In the genomic region with DNA sequence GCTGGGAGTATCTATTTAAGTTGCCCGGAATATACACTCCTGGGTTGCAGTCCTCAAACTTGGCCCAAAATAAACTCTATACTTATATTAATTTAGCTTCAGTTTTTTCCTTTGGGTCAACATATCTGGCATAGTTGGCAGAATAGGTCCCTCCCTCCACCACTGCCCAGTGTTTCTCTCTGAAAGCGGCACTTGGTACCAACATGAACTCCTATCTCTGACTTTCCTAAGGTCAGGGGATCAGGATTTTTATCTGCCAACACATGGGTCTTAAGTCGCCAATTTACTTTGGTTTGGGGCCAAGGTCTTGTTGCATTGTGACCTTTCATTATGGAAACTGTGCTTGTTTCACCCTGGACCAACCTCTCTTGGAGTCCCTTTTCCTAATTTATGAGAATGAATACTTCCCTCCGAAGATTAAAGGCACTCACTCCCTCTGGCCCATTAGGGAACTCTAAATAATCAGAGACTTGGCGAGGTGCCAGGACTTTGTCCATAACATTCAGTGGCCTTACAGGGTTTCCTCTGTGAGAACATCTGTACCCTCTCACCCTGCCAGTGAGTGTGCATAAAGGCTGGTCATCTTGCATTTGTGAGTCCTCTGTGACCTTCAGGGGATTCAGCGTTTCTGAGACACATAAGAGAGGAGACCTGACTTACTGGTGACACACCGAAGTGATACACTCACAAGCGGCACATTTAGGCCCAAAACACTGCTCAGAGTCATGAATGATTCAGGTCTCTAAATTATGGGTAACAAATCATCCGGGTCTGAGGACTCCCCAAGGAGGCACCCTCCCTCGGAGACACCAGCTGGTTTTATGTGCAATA, we compare ENCODE assay signal across 8 cellular contexts. TPM values are rescaled to one million over a fixed set of nuclear protein-coding genes. Genes with fewer than 3 reads are reported as not detected.
DNase-seq lines count a peak whose midpoint lies in the region; ATAC-seq and TF ChIP-seq lines count a peak whose summit lies in the region.
"Had no signal": no experiment of that assay in that cellular context is flagged by ENCODE, and none has a peak within 500 bp of the region (broad histone marks: within the 10 kb centered on the region; RNA-seq: fewer than 3 reads in every experiment).

No MANE protein-coding gene starts in this region.

- no peaks in the 10 kb centered on the region for H3K9me3 Mint-ChIP-seq in glutamatergic neuron (ENCODE audit: unreplicated experiment)
- no peaks in the 10 kb centered on the region for H3K9me3 Mint-ChIP-seq in stimulated activated effector memory CD8-positive, alpha-beta T cell treated with anti-CD3 and anti-CD28 coated beads, Interleukin-12 subunit alpha, Interleukin-12 subunit beta, amount 100 ng/mL, for 72 hours
- H3K9me3 Mint-ChIP-seq in CD8-positive, alpha-beta memory T cell, result no peaks in the 10 kb centered on the region

- no peak overlapping the region for H3K4me3 ChIP-seq in Panc1 (ENCODE audit: low read depth in 2 of 2, low read length in 2 of 2)
- no peak overlapping the region for H3K4me3 ChIP-seq in CD8-positive, alpha-beta memory T cell (ENCODE audit: low read length)
- H3K4me3 ChIP-seq: skin epidermis had no signal

- in situ Hi-C loops in Panc1 (cut with HindIII; ENCODE audit: low pct_unique_long_range_greater_than_20kb, low sequenced_read_pairs), result no loop called here

- peaks cover 9% of the 10 kb centered on the region for H3K4me1 ChIP-seq in Panc1 (ENCODE audit: control insufficient read depth, insufficient read depth, low read length)
- peaks cover 7% of the 10 kb centered on the region for H3K4me1 ChIP-seq in CD8-positive, alpha-beta memory T cell (ENCODE audit: insufficient read depth, low read length)

- peaks cover 12% of the 10 kb centered on the region for H3K4me1 Mint-ChIP-seq in glutamatergic neuron (ENCODE audit: low read depth, unreplicated experiment)
- H3K4me1 Mint-ChIP-seq in stimulated activated effector memory CD8-positive, alpha-beta T cell treated with anti-CD3 and anti-CD28 coated beads, Interleukin-12 subunit alpha, Interleukin-12 subunit beta, amount 100 ng/mL, for 72 hours, result peaks cover 18% of the 10 kb centered on the region
- peaks cover 7 to 17% (median 12%) of the 10 kb centered on the region in 3 donors for H3K4me1 Mint-ChIP-seq in CD8-positive, alpha-beta memory T cell

- no peak overlapping the region for H3K4me3 Mint-ChIP-seq in glutamatergic neuron (ENCODE audit: unreplicated experiment)
- no peak overlapping the region for H3K4me3 Mint-ChIP-seq in stimulated activated effector memory CD8-positive, alpha-beta T cell treated with anti-CD3 and anti-CD28 coated beads, Interleukin-12 subunit alpha, Interleukin-12 subunit beta, amount 100 ng/mL, for 72 hours
- no peak overlapping the region for H3K4me3 Mint-ChIP-seq in CD8-positive, alpha-beta memory T cell

- peaks cover 3% of the 10 kb centered on the region for H3K27me3 Mint-ChIP-seq in glutamatergic neuron (ENCODE audit: unreplicated experiment)
- H3K27me3 Mint-ChIP-seq in CD8-positive, alpha-beta memory T cell, result peaks cover 0 to 1% of the 10 kb centered on the region in 2 donors

- no peak for ATAC-seq in Panc1
- peak; percentile 17 for ATAC-seq in stimulated activated effector memory CD8-positive, alpha-beta T cell treated with anti-CD3 and anti-CD28 coated beads, Interleukin-12 subunit alpha, Interleukin-12 subunit beta, amount 100 ng/mL, for 72 hours
- no peak for ATAC-seq in GM21423 (IDR thresholded peaks at IDR 0.05; ENCODE audit: unreplicated experiment)

- TF ChIP-seq CTCF in Panc1 (IDR thresholded peaks at IDR 0.05) (no peak), glutamatergic neuron (IDR thresholded peaks at IDR 0.05; ENCODE audit: partially characterized antibody, unreplicated experiment) (no peak)

- no peak overlapping the region for H3K27ac ChIP-seq in Panc1 (ENCODE audit: low read length)
- no peak overlapping the region for H3K27ac ChIP-seq in CD8-positive, alpha-beta memory T cell (ENCODE audit: low read depth, low read length)

- intact Hi-C loops in Panc1 (cut with micrococcal nuclease; ENCODE audit: unreplicated experiment), result no loop called here

- H3K9me3 ChIP-seq in Panc1 (ENCODE audit: control insufficient read depth, insufficient read depth, low read depth, low read length), result no peaks in the 10 kb centered on the region
- H3K9me3 ChIP-seq in CD8-positive, alpha-beta memory T cell (ENCODE audit: low read length), result no peaks in the 10 kb centered on the region

- no peaks in the 10 kb centered on the region for H3K27me3 ChIP-seq in Panc1 (ENCODE audit: control insufficient read depth, insufficient read depth, low read length)
- no peaks in the 10 kb centered on the region for H3K27me3 ChIP-seq in CD8-positive, alpha-beta memory T cell (ENCODE audit: insufficient read depth, low read length, poor library complexity, severe bottlenecking)

- BruUV-seq in Panc1 (replicated peaks; lab: Mats Ljungman, UMichigan), result TSS peak; percentile 21

- peak overlapping the region; percentile 59 for H3K27ac Mint-ChIP-seq in glutamatergic neuron (ENCODE audit: unreplicated experiment)
- no peak overlapping the region for H3K27ac Mint-ChIP-seq in stimulated activated effector memory CD8-positive, alpha-beta T cell treated with anti-CD3 and anti-CD28 coated beads, Interleukin-12 subunit alpha, Interleukin-12 subunit beta, amount 100 ng/mL, for 72 hours
- peak overlapping the region in 1 of 8 donors; percentile 44 for H3K27ac Mint-ChIP-seq in CD8-positive, alpha-beta memory T cell

- POLR2A ChIA-PET in HEK293T (lab: Yijun Ruan, JAX), result no interaction called here
- POLR2A ChIA-PET in Panc1 (lab: Charles Lee), result no interaction called here
- POLR2A ChIA-PET in CD8-positive, alpha-beta memory T cell (lab: Charles Lee), result no interaction called here

- CTCF ChIA-PET in HEK293T (lab: Yijun Ruan, JAX), result interaction anchor here (0.7 kb wide), 1 partner anchor 171 kb away, joined by 3 read pairs; no protein-coding TSS in a partner anchor
- CTCF ChIA-PET in Panc1 (lab: Charles Lee), result no interaction called here
- CTCF ChIA-PET in CD8-positive, alpha-beta memory T cell (lab: Charles Lee), result interaction anchor here (0.9 to 1.1 kb wide), 2 partner anchors 8 to 91 kb away, joined by 3 read pairs; no protein-coding TSS in a partner anchor

- H3K36me3 ChIP-seq in Panc1 (ENCODE audit: control insufficient read depth, insufficient read depth, low read length), result no peaks in the 10 kb centered on the region
- H3K36me3 ChIP-seq in CD8-positive, alpha-beta memory T cell (ENCODE audit: insufficient read depth, low read length), result no peaks in the 10 kb centered on the region

- no peaks in the 10 kb centered on the region for H3K36me3 Mint-ChIP-seq in glutamatergic neuron (ENCODE audit: unreplicated experiment)
- no peaks in the 10 kb centered on the region for H3K36me3 Mint-ChIP-seq in stimulated activated effector memory CD8-positive, alpha-beta T cell treated with anti-CD3 and anti-CD28 coated beads, Interleukin-12 subunit alpha, Interleukin-12 subunit beta, amount 100 ng/mL, for 72 hours
- H3K36me3 Mint-ChIP-seq in CD8-positive, alpha-beta memory T cell, result peaks cover 0 to 2% (median 0%) of the 10 kb centered on the region in 3 donors

- DNase-seq in HEK293T (ENCODE audit: extremely low spot score) (peak; percentile 33), Panc1 (ENCODE audit: low read depth, low spot score) (no peak), glutamatergic neuron (peak; percentile 30), HPDE6-E6E7 (ENCODE audit: extremely low spot score) (no peak)
- no peak for DNase-seq in stimulated activated effector memory CD8-positive, alpha-beta T cell treated with anti-CD3 and anti-CD28 coated beads, Interleukin-12 subunit alpha, Interleukin-12 subunit beta, amount 100 ng/mL, for 72 hours (ENCODE audit: low spot score in 2 of 2)
- DNase-seq in CD8-positive, alpha-beta memory T cell, result no peak

TF ChIP-seq in HEK293T, 16 proteins besides CTCF, POLR2A, EP300 and RAD21:
- no peak for TF ChIP-seq ZNF384 (IDR thresholded peaks at IDR 0.05)
- no peak for TF ChIP-seq NFRKB (IDR thresholded peaks at IDR 0.05)
- no peak for TF ChIP-seq TARDBP (IDR thresholded peaks at IDR 0.05)
- TF ChIP-seq ELF4 (IDR thresholded peaks at IDR 0.05), result no peak
TF ChIP-seq in HEK293T: peak in this region for 0.

RNA-seq across cellular contexts. Expression of a gene that starts 19.7 kb away (rescaled TPM):
- 183 TPM for total RNA-seq in Panc1 (2021; ENCODE audit: unreplicated experiment)
- 160 TPM for polyA plus RNA-seq in Panc1 (2012; ENCODE audit: insufficient read length)
- total RNA-seq in glutamatergic neuron (ENCODE audit: unreplicated experiment), result 90.7 TPM
- total RNA-seq in CD8-positive, alpha-beta memory T cell, result under 1 TPM; 0.29 to 0.31 TPM
- not detected for polyA plus RNA-seq in CD8-positive, alpha-beta memory T cell

RNA-seq across cellular contexts. Expression of a gene that starts 46.0 kb away (rescaled TPM):
- 36.8 TPM for total RNA-seq in Panc1 (2021; ENCODE audit: unreplicated experiment)
- 20.4 TPM for polyA plus RNA-seq in Panc1 (2012; ENCODE audit: insufficient read length)
- 41.3 TPM for total RNA-seq in glutamatergic neuron (ENCODE audit: unreplicated experiment)
- total RNA-seq in CD8-positive, alpha-beta memory T cell, result 10 to 100 TPM; 21.8 to 24.2 TPM
- polyA plus RNA-seq in CD8-positive, alpha-beta memory T cell, result 21.9 TPM

Comparison
In these comparisons a context has a peak if more than half of its experiments do, and no peak if none do; other contexts are left out.
1. DNase-seq: peak in HEK293T (single experiment) and glutamatergic neuron (single experiment); none in Panc1 (single experiment), stimulated activated effector memory CD8-positive, alpha-beta T cell treated with anti-CD3 and anti-CD28 coated beads, Interleukin-12 subunit alpha, Interleukin-12 subunit beta, amount 100 ng/mL, for 72 hours (0 of 2), HPDE6-E6E7 (single experiment) and CD8-positive, alpha-beta memory T cell (0 of 5).
2. RNA of a gene that starts 19.7 kb away (total RNA-seq): 183 TPM in Panc1 (single experiment) and 90.7 TPM in glutamatergic neuron (single experiment); 0.29 to 0.31 TPM in CD8-positive, alpha-beta memory T cell; every median in the first group is over 10 times any median in the second.